In genomic region chr11:65574963-65575567, GRCh38 we compare ENCODE assay signal across 2 cellular contexts.
TF ChIP-seq lines count a peak whose summit lies in the region.

No MANE protein-coding gene starts in this region.

TF ChIP-seq in A549, 52 proteins besides CTCF, POLR2A, EP300 and RAD21:
- TF ChIP-seq HOXA7 (CRISPR knock-in tag; IDR thresholded peaks at IDR 0.05) (no peak), CBX8 (IDR thresholded peaks at IDR 0.05) (no peak), PBX3 (IDR thresholded peaks at IDR 0.05) (no peak; the same call in 1 of the 2 replicates), PHF8 (IDR thresholded peaks at IDR 0.05; ENCODE audit: borderline replicate concordance, low read depth) (no peak), RNF2 (IDR thresholded peaks at IDR 0.05; ENCODE audit: borderline replicate concordance, low read depth) (no peak), GATA3 (IDR thresholded peaks at IDR 0.05; ENCODE audit: borderline replicate concordance) (0 out of 2 replicates have a peak, but pooled peaks have one; percentile 14), SMC3 (IDR thresholded peaks at IDR 0.05) (no peak), BHLHE40 (IDR thresholded peaks at IDR 0.05; ENCODE audit: low read depth, low read length) (no peak), NR3C1 (IDR thresholded peaks at IDR 0.05) (no peak), KDM1A (IDR thresholded peaks at IDR 0.05; ENCODE audit: low read depth) (peak; percentile 99), ZSCAN20 (CRISPR knock-in tag; IDR thresholded peaks at IDR 0.05) (no peak), ZNF302 (CRISPR knock-in tag; IDR thresholded peaks at IDR 0.05) (no peak), ZC3H11A (IDR thresholded peaks at IDR 0.05) (no peak), E2F6 (IDR thresholded peaks at IDR 0.05; ENCODE audit: borderline replicate concordance, low read depth) (no peak), FOXS1 (CRISPR knock-in tag; IDR thresholded peaks at IDR 0.05) (no peak), HEYL (CRISPR knock-in tag; IDR thresholded peaks at IDR 0.05) (no peak), NFE2L2 (conservative IDR thresholded peaks at IDR 0.05; ENCODE audit: low read length) (no peak), CBX2 (IDR thresholded peaks at IDR 0.05; ENCODE audit: borderline replicate concordance, low read depth) (no peak), FOSB (CRISPR knock-in tag; IDR thresholded peaks at IDR 0.05) (no peak), BCL3 (IDR thresholded peaks at IDR 0.05) (no peak), FOSL2 (IDR thresholded peaks at IDR 0.05) (no peak), FOSL2 (CRISPR knock-in tag; IDR thresholded peaks at IDR 0.05) (no peak), HDAC2 (IDR thresholded peaks at IDR 0.05) (peak; percentile 97), EHMT2 (IDR thresholded peaks at IDR 0.05; ENCODE audit: low read depth) (no peak), CHD2 (IDR thresholded peaks at IDR 0.05; ENCODE audit: low read length, partially characterized antibody) (no peak), JUN (IDR thresholded peaks at IDR 0.05) (no peak), ZFP36 (IDR thresholded peaks at IDR 0.05; ENCODE audit: borderline replicate concordance, partially characterized antibody) (no peak)

TF ChIP-seq in HCT116, 20 proteins besides CTCF, POLR2A, EP300 and RAD21:
- no peak for TF ChIP-seq SP1 (IDR thresholded peaks at IDR 0.05; ENCODE audit: low read depth)
- peak; percentile 47 for TF ChIP-seq POLR2AphosphoS5 (IDR thresholded peaks at IDR 0.05; ENCODE audit: low read depth, low read length)
